In the genomic region with DNA sequence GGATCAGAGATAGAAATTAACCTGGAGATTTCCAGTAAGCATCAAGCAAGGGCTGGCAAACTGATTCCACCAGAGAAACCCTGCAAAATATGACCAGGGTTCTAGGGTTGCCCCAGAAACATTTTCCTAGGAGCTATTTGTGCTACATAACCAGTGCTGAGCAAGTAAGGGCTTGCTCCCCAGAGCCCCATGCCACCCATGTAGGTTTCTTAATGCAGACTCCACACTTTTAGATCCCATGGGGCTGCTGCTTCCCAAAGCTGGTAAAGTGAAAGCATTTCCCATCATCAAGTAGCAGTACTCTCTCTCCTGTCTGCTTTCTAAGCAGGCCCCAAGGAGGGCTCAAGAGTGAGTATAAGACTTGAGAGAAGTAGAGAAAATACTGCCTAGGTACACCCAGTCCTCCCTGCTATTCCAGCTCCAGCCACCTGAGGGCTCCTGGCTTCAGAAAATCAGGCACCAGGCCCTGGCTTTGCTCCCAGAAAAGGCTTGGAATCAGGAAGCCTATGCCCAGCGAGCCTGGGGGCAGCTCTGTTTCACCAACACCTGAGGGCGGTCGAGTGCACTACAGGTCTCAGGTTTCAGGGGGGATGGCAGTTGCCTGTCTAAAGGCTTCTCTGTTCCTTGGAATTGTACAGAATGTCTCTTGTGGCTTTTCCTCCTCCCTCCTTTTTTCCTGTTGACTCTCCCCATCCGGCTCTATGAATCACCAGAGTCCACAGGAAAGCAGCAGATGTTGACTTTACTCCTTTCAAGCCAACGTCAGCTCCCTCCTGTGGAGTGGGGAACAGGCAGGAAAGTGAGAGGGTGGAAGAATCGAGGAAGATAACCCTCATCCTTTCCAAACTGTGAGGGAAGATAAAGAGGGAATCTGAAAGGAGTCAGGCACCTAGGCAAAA, we compare ENCODE assay signal across 8 cellular contexts. TPM values are rescaled to one million over a fixed set of nuclear protein-coding genes. Genes with fewer than 3 reads are reported as not detected.
DNase-seq lines count a peak whose midpoint lies in the region; ATAC-seq and TF ChIP-seq lines count a peak whose summit lies in the region.

No MANE protein-coding gene starts in this region.

- H3K9ac ChIP-seq in liver (ENCODE audit: low read depth in 1 of 2, low read length in 2 of 2): peak overlapping the region; percentile 43 to 56

- WGBS in liver: 4% methylated on average over 6 of the region's 6 CpGs

- ATAC-seq in HG02610 (IDR thresholded peaks at IDR 0.05; ENCODE audit: unreplicated experiment) (peak; percentile 57), GM21737 (IDR thresholded peaks at IDR 0.05; ENCODE audit: unreplicated experiment) (no peak)

- no peaks in the 10 kb centered on the region for H3K9me3 ChIP-seq in liver (ENCODE audit: control insufficient read depth in 4 of 4, low read length in 3 of 4)

- H3K27me3 Mint-ChIP-seq in CD14-positive monocyte (ENCODE audit: low read depth in 3 of 3): peaks cover 0 to 6% (median 3%) of the 10 kb centered on the region in 3 donors

- H3K27me3 ChIP-seq in liver (ENCODE audit: control insufficient read depth in 4 of 4, insufficient read depth in 4 of 4, low read length in 3 of 4): no peaks in the 10 kb centered on the region

- H3K27ac ChIP-seq in liver (ENCODE audit: low read depth in 1 of 2, low read length in 2 of 2): peak overlapping the region; percentile 77

- no peak overlapping the region for H3K4me3 ChIP-seq in liver (ENCODE audit: low read depth in 1 of 3, low read length in 3 of 3)

- no peaks in the 10 kb centered on the region for H3K36me3 ChIP-seq in liver (ENCODE audit: control insufficient read depth in 4 of 4, insufficient read depth in 3 of 4, low read depth in 1 of 4, low read length in 3 of 4)

- peak; percentile 55 for DNase-seq in CD14-positive monocyte (ENCODE audit: low spot score)
- peak; percentile 57 for DNase-seq in NCI-H524 treated with DMSO at 0.1 percent for 48 hours (lab: John Stamatoyannopoulos, UW)
- DNase-seq in activated CD4-positive, alpha-beta T cell treated with anti-CD3 and anti-CD28 coated beads, Interleukin-2, amount 50 U/mL, for 48 hours: peak; percentile 65 to 72
- peak; percentile 42 for DNase-seq in effector CD4-positive, alpha-beta T cell
- DNase-seq in stimulated activated CD4-positive, alpha-beta T cell treated with anti-CD3 and anti-CD28 coated beads, Interleukin-2, amount 100 ng/mL, for 4 hours (ENCODE audit: low read depth): peak; percentile 6

- no peak overlapping the region for H3K4me3 Mint-ChIP-seq in CD14-positive monocyte

- intact Hi-C loops in CD14-positive monocyte (cut with micrococcal nuclease): loop anchor here (5.0 to 10.0 kb wide), 2 partner anchors 120 to 123 kb away; no protein-coding TSS in a partner anchor

- H3K4me1 Mint-ChIP-seq in CD14-positive monocyte: no peaks in the 10 kb centered on the region

- peaks cover 0 to 2% of the 10 kb centered on the region in 2 donors for H3K36me3 Mint-ChIP-seq in CD14-positive monocyte

- no peaks in the 10 kb centered on the region for H3K9me3 Mint-ChIP-seq in CD14-positive monocyte

- no peak overlapping the region for H3K27ac Mint-ChIP-seq in CD14-positive monocyte

- peaks cover 0 to 17% (median 4%) of the 10 kb centered on the region in 4 donors for H3K4me1 ChIP-seq in liver (ENCODE audit: control insufficient read depth in 4 of 4, insufficient read depth in 4 of 4, low read length in 3 of 4)

- peak; percentile 87 for TF ChIP-seq CTCF in CD14-positive monocyte (IDR thresholded peaks at IDR 0.05)
- peak; percentile 95 for TF ChIP-seq CTCF in liver (IDR thresholded peaks at IDR 0.05; ENCODE audit: low read depth, low read length, missing input control)

- peak; percentile 96 to 99 for TF ChIP-seq RAD21 in liver (IDR thresholded peaks at IDR 0.05)

TF ChIP-seq in liver, 16 proteins besides CTCF, POLR2A, EP300 and RAD21:
- TF ChIP-seq, protein P1, sequence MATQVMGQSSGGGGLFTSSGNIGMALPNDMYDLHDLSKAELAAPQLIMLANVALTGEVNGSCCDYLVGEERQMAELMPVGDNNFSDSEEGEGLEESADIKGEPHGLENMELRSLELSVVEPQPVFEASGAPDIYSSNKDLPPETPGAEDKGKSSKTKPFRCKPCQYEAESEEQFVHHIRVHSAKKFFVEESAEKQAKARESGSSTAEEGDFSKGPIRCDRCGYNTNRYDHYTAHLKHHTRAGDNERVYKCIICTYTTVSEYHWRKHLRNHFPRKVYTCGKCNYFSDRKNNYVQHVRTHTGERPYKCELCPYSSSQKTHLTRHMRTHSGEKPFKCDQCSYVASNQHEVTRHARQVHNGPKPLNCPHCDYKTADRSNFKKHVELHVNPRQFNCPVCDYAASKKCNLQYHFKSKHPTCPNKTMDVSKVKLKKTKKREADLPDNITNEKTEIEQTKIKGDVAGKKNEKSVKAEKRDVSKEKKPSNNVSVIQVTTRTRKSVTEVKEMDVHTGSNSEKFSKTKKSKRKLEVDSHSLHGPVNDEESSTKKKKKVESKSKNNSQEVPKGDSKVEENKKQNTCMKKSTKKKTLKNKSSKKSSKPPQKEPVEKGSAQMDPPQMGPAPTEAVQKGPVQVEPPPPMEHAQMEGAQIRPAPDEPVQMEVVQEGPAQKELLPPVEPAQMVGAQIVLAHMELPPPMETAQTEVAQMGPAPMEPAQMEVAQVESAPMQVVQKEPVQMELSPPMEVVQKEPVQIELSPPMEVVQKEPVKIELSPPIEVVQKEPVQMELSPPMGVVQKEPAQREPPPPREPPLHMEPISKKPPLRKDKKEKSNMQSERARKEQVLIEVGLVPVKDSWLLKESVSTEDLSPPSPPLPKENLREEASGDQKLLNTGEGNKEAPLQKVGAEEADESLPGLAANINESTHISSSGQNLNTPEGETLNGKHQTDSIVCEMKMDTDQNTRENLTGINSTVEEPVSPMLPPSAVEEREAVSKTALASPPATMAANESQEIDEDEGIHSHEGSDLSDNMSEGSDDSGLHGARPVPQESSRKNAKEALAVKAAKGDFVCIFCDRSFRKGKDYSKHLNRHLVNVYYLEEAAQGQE (IDR thresholded peaks at IDR 0.05): peak; percentile 12
- TF ChIP-seq JUND (IDR thresholded peaks at IDR 0.05) (peak; percentile 84 to 86), SP1 (IDR thresholded peaks at IDR 0.05) (peak; percentile 72), HNF4A (conservative IDR thresholded peaks at IDR 0.05) (peak in 1 of 2 donors; percentile 41), RXRA (IDR thresholded peaks at IDR 0.05) (peak; percentile 54 to 67), HNF4G (IDR thresholded peaks at IDR 0.05) (no peak), FOXA2 (IDR thresholded peaks at IDR 0.05) (peak; percentile 82), FOXA1 (IDR thresholded peaks at IDR 0.05) (peak; percentile 88), NR2F2 (IDR thresholded peaks at IDR 0.05) (no peak), YY1 (IDR thresholded peaks at IDR 0.05) (peak; percentile 51)
- TF ChIP-seq, protein P2, sequence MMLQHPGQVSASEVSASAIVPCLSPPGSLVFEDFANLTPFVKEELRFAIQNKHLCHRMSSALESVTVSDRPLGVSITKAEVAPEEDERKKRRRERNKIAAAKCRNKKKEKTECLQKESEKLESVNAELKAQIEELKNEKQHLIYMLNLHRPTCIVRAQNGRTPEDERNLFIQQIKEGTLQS (IDR thresholded peaks at IDR 0.05): peak; percentile 13
- TF ChIP-seq, protein P3, sequence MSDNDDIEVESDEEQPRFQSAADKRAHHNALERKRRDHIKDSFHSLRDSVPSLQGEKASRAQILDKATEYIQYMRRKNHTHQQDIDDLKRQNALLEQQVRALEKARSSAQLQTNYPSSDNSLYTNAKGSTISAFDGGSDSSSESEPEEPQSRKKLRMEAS (IDR thresholded peaks at IDR 0.05): no peak

RNA-seq across cellular contexts. Expression of a gene that starts 6.2 kb away (rescaled TPM):
- polyA plus RNA-seq in CD14-positive monocyte: 1 to 10 TPM; 1.3 to 1.5 TPM
- 1 to 10 TPM in 1 of 2 donors, under 1 TPM in 1; 0.05 to 1.2 TPM for total RNA-seq in liver
- 1 to 10 TPM; 1.6 to 1.9 TPM for polyA plus RNA-seq in liver

RNA-seq across cellular contexts. Expression of a gene that starts 18.0 kb away (rescaled TPM):
- polyA plus RNA-seq in CD14-positive monocyte (not detected), liver (under 1 TPM; 0.20 to 0.61 TPM)
- total RNA-seq in liver: 1 to 10 TPM in 1 of 2 donors, under 1 TPM in 1; 0.23 to 2.2 TPM

RNA-seq across cellular contexts. Expression of a gene that starts 26.7 kb away (rescaled TPM):
- polyA plus RNA-seq in CD14-positive monocyte (10 to 100 TPM; 37.9 to 38.2 TPM), liver (10 to 100 TPM; 14.0 to 21.0 TPM)
- total RNA-seq in liver: 10 to 100 TPM; 13.4 to 18.2 TPM

RNA-seq across cellular contexts. Expression of a gene that starts 33.0 kb away (rescaled TPM):
- polyA plus RNA-seq in CD14-positive monocyte: 1 to 10 TPM; 7.2 to 8.8 TPM
- 1 to 10 TPM; 1.7 to 3.4 TPM for total RNA-seq in liver
- polyA plus RNA-seq in liver: 1 to 10 TPM; 4.5 to 6.3 TPM

RNA-seq across cellular contexts. Expression of a gene that starts 35.4 kb away (rescaled TPM):
- polyA plus RNA-seq in CD14-positive monocyte: 100 to 1,000 TPM in 1 of 2 donors, 10 to 100 TPM in 1; 91.5 to 115 TPM
- total RNA-seq in liver: 10 to 100 TPM; 48.8 to 62.5 TPM
- 10 to 100 TPM; 52.6 to 66.2 TPM for polyA plus RNA-seq in liver

Comparison
In these comparisons a context has a peak if more than half of its experiments do, and no peak if none do; other contexts are left out.
1. DNase-seq: peak in every context shown above with its lines; median percentile 68 in activated CD4-positive, alpha-beta T cell treated with anti-CD3 and anti-CD28 coated beads, Interleukin-2, amount 50 U/mL, for 48 hours; 57 in NCI-H524 treated with DMSO at 0.1 percent for 48 hours; 55 in CD14-positive monocyte; 42 in effector CD4-positive, alpha-beta T cell; 6 in stimulated activated CD4-positive, alpha-beta T cell treated with anti-CD3 and anti-CD28 coated beads, Interleukin-2, amount 100 ng/mL, for 4 hours.